Comparison of ENCODE assay signal across 1 cellular context in the genomic region with DNA sequence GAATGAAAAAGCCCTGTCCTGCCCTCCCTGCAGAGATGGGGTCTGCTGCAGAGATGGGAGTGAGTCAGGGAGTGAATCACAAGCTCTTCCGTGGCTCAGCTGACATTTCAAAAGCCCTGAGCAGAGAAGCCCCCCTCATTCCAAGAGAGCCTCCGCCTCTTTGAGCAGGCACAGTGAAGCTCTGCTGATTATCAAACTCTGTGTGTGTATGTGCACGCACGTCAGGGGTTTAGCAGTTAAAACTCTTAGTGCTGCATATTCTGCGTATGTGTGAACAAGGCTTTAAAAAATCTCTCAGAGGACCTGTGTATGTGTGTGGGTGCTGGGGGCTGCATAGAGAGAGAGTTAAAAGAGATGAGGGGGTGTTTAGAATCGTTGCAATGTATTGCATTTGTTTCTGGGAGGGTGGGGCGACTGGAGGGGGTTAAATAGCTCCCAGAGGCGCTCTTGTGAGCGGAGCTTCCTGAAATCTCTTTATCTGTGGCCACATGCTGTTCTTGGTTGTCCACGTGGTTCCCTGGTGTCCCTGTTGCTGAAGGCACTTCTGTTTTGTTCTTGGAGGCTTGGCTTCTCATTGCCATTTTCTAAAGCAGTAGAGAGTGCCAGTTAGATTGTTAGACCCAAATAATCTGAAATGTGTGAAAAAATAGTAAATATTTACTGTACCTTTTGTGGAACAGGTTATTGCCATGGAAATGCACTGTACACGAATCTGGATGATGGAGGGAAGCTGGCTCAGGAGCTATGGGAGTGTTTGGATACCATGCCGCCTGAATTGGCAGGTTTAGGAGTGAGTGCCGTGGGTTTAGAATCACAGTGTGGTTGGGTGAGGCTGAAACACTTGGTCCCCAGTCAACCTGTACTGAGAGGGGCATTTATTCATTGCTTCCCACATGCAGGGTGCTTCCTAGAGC.
TF ChIP-seq lines count a peak whose summit lies in the region.

No MANE protein-coding gene starts in this region.

TF ChIP-seq in K562, 482 proteins besides CTCF, POLR2A, EP300 and RAD21 (continued from another document and continues in another):
- TF ChIP-seq, protein P1, sequence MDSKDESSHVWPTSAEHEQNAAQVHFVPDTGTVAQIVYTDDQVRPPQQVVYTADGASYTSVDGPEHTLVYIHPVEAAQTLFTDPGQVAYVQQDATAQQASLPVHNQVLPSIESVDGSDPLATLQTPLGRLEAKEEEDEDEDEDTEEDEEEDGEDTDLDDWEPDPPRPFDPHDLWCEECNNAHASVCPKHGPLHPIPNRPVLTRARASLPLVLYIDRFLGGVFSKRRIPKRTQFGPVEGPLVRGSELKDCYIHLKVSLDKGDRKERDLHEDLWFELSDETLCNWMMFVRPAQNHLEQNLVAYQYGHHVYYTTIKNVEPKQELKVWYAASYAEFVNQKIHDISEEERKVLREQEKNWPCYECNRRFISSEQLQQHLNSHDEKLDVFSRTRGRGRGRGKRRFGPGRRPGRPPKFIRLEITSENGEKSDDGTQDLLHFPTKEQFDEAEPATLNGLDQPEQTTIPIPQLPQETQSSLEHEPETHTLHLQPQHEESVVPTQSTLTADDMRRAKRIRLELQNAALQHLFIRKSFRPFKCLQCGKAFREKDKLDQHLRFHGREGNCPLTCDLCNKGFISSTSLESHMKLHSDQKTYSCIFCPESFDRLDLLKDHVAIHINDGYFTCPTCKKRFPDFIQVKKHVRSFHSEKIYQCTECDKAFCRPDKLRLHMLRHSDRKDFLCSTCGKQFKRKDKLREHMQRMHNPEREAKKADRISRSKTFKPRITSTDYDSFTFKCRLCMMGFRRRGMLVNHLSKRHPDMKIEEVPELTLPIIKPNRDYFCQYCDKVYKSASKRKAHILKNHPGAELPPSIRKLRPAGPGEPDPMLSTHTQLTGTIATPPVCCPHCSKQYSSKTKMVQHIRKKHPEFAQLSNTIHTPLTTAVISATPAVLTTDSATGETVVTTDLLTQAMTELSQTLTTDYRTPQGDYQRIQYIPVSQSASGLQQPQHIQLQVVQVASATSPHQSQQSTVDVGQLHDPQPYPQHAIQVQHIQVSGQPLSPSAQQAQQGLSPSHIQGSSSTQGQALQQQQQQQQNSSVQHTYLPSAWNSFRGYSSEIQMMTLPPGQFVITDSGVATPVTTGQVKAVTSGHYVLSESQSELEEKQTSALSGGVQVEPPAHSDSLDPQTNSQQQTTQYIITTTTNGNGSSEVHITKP (IDR thresholded peaks at IDR 0.05; ENCODE audit: partially characterized antibody) = no peak
- TF ChIP-seq KDM1A (IDR thresholded peaks at IDR 0.05) (peak; percentile 33 to 61; a peak in 1 of 4 replicates), JUN (IDR thresholded peaks at IDR 0.05; ENCODE audit: borderline replicate concordance, low read depth, low read length) (peak; percentile 70; the same call in 1 of the 2 replicates), JUN (CRISPR knock-in tag; IDR thresholded peaks at IDR 0.05; ENCODE audit: borderline replicate concordance) (no peak), GATA2 (CRISPR knock-in tag; IDR thresholded peaks at IDR 0.05) (peak; percentile 85), RFX7 (CRISPR knock-in tag; IDR thresholded peaks at IDR 0.05) (no peak), TCF7L2 (IDR thresholded peaks at IDR 0.05; ENCODE audit: low read depth, low read length) (no peak), ZNF79 (CRISPR knock-in tag; IDR thresholded peaks at IDR 0.05; ENCODE audit: low read depth) (no peak), PHF20 (IDR thresholded peaks at IDR 0.05; ENCODE audit: partially characterized antibody) (no peak), KLF13 (tag; IDR thresholded peaks at IDR 0.05; ENCODE audit: borderline replicate concordance, low read depth) (no peak), ZNF586 (CRISPR knock-in tag; conservative IDR thresholded peaks at IDR 0.05) (peak; percentile 85), NFYB (IDR thresholded peaks at IDR 0.05; ENCODE audit: extremely low read depth, insufficient read length) (no peak), PYGO2 (tag; IDR thresholded peaks at IDR 0.05) (0 out of 2 replicates have a peak, but pooled peaks have one; percentile 3), TEAD4 (IDR thresholded peaks at IDR 0.05; ENCODE audit: low read length) (peak; percentile 81), TEAD4 (CRISPR knock-in tag; IDR thresholded peaks at IDR 0.05; ENCODE audit: borderline replicate concordance) (no peak), ZFPM2 (CRISPR knock-in tag; IDR thresholded peaks at IDR 0.05) (no peak), DMBX1 (CRISPR knock-in tag; IDR thresholded peaks at IDR 0.05; ENCODE audit: borderline replicate concordance) (peak; percentile 97), NFIX (CRISPR knock-in tag; IDR thresholded peaks at IDR 0.05; ENCODE audit: low read depth) (no peak), MYC (IDR thresholded peaks at IDR 0.05; ENCODE audit: low read depth, low read length) (peak; percentile 99), MYC (CRISPR knock-in tag; IDR thresholded peaks at IDR 0.05; ENCODE audit: borderline replicate concordance, low read depth) (peak; percentile 88; the same call in 1 of the 2 replicates), ERF (CRISPR knock-in tag; IDR thresholded peaks at IDR 0.05) (no peak), ZFP30 (CRISPR knock-in tag; IDR thresholded peaks at IDR 0.05; ENCODE audit: borderline replicate concordance) (no peak), SMARCE1 (IDR thresholded peaks at IDR 0.05) (peak; percentile 82; the same call in 1 of the 2 replicates), EGR1 (conservative IDR thresholded peaks at IDR 0.05) (peak; percentile 86), FOXK1 (CRISPR knock-in tag; IDR thresholded peaks at IDR 0.05; ENCODE audit: borderline replicate concordance) (0 out of 2 replicates have a peak, but pooled peaks have one; percentile 27), ZBTB7A (IDR thresholded peaks at IDR 0.05; ENCODE audit: borderline replicate concordance, control insufficient read depth, low read depth, low read length) (peak; percentile 70; the same call in 1 of the 2 replicates), ELF2 (CRISPR knock-in tag; IDR thresholded peaks at IDR 0.05) (peak; percentile 72; the same call in 1 of the 2 replicates), BRD9 (IDR thresholded peaks at IDR 0.05; ENCODE audit: low read depth, partially characterized antibody) (peak; percentile 93)
- TF ChIP-seq, protein P2, sequence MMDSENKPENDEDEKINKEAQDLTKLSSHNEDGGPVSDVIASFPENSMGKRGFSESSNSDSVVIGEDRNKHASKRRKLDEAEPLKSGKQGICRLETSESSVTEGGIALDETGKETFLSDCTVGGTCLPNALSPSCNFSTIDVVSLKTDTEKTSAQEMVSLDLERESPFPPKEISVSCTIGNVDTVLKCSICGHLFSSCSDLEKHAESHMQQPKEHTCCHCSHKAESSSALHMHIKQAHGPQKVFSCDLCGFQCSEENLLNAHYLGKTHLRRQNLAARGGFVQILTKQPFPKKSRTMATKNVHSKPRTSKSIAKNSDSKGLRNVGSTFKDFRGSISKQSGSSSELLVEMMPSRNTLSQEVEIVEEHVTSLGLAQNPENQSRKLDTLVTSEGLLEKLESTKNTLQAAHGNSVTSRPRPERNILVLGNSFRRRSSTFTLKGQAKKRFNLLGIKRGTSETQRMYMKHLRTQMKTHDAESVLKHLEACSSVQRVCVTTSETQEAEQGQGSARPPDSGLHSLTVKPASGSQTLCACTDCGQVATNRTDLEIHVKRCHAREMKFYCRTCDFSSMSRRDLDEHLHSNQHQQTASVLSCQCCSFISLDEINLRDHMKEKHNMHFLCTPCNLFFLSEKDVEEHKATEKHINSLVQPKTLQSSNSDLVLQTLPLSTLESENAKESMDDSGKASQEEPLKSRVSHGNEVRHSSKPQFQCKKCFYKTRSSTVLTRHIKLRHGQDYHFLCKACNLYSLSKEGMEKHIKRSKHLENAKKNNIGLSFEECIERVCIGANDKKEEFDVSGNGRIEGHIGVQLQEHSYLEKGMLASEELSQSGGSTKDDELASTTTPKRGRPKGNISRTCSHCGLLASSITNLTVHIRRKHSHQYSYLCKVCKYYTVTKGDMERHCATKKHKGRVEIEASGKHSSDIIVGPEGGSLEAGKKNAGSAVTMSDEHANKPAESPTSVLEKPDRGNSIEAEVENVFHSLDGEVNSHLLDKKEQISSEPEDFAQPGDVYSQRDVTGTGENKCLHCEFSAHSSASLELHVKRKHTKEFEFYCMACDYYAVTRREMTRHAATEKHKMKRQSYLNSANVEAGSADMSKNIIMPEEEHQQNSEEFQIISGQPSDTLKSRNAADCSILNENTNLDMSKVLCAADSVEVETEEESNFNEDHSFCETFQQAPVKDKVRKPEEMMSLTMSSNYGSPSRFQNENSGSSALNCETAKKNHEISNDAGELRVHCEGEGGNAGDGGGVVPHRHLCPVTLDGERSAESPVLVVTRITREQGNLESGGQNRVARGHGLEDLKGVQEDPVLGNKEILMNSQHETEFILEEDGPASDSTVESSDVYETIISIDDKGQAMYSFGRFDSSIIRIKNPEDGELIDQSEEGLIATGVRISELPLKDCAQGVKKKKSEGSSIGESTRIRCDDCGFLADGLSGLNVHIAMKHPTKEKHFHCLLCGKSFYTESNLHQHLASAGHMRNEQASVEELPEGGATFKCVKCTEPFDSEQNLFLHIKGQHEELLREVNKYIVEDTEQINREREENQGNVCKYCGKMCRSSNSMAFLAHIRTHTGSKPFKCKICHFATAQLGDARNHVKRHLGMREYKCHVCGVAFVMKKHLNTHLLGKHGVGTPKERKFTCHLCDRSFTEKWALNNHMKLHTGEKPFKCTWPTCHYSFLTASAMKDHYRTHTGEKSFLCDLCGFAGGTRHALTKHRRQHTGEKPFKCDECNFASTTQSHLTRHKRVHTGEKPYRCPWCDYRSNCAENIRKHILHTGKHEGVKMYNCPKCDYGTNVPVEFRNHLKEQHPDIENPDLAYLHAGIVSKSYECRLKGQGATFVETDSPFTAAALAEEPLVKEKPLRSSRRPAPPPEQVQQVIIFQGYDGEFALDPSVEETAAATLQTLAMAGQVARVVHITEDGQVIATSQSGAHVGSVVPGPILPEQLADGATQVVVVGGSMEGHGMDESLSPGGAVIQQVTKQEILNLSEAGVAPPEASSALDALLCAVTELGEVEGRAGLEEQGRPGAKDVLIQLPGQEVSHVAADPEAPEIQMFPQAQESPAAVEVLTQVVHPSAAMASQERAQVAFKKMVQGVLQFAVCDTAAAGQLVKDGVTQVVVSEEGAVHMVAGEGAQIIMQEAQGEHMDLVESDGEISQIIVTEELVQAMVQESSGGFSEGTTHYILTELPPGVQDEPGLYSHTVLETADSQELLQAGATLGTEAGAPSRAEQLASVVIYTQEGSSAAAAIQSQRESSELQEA (IDR thresholded peaks at IDR 0.05; ENCODE audit: low read depth) = no peak
- TF ChIP-seq, protein P3, sequence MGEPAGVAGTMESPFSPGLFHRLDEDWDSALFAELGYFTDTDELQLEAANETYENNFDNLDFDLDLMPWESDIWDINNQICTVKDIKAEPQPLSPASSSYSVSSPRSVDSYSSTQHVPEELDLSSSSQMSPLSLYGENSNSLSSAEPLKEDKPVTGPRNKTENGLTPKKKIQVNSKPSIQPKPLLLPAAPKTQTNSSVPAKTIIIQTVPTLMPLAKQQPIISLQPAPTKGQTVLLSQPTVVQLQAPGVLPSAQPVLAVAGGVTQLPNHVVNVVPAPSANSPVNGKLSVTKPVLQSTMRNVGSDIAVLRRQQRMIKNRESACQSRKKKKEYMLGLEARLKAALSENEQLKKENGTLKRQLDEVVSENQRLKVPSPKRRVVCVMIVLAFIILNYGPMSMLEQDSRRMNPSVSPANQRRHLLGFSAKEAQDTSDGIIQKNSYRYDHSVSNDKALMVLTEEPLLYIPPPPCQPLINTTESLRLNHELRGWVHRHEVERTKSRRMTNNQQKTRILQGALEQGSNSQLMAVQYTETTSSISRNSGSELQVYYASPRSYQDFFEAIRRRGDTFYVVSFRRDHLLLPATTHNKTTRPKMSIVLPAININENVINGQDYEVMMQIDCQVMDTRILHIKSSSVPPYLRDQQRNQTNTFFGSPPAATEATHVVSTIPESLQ (CRISPR knock-in tag; IDR thresholded peaks at IDR 0.05) = 0 out of 2 replicates have a peak, but pooled peaks have one; percentile 66
- TF ChIP-seq, protein P4, sequence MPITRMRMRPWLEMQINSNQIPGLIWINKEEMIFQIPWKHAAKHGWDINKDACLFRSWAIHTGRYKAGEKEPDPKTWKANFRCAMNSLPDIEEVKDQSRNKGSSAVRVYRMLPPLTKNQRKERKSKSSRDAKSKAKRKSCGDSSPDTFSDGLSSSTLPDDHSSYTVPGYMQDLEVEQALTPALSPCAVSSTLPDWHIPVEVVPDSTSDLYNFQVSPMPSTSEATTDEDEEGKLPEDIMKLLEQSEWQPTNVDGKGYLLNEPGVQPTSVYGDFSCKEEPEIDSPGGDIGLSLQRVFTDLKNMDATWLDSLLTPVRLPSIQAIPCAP (CRISPR knock-in tag; IDR thresholded peaks at IDR 0.05; ENCODE audit: borderline replicate concordance) = no peak; the same call in 1 of the 2 replicates
- TF ChIP-seq, protein P5, sequence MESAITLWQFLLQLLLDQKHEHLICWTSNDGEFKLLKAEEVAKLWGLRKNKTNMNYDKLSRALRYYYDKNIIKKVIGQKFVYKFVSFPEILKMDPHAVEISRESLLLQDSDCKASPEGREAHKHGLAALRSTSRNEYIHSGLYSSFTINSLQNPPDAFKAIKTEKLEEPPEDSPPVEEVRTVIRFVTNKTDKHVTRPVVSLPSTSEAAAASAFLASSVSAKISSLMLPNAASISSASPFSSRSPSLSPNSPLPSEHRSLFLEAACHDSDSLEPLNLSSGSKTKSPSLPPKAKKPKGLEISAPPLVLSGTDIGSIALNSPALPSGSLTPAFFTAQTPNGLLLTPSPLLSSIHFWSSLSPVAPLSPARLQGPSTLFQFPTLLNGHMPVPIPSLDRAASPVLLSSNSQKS (CRISPR knock-in tag; IDR thresholded peaks at IDR 0.05) = no peak
- TF ChIP-seq, protein P6, sequence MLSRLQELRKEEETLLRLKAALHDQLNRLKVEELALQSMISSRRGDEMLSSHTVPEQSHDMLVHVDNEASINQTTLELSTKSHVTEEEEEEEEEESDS (CRISPR knock-in tag; IDR thresholded peaks at IDR 0.05) = no peak
- TF ChIP-seq, protein P7, sequence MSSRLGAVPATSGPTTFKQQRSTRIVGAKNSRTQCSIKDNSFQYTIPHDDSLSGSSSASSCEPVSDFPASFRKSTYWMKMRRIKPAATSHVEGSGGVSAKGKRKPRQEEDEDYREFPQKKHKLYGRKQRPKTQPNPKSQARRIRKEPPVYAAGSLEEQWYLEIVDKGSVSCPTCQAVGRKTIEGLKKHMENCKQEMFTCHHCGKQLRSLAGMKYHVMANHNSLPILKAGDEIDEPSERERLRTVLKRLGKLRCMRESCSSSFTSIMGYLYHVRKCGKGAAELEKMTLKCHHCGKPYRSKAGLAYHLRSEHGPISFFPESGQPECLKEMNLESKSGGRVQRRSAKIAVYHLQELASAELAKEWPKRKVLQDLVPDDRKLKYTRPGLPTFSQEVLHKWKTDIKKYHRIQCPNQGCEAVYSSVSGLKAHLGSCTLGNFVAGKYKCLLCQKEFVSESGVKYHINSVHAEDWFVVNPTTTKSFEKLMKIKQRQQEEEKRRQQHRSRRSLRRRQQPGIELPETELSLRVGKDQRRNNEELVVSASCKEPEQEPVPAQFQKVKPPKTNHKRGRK (tag; IDR thresholded peaks at IDR 0.05) = no peak
- TF ChIP-seq, protein P8, sequence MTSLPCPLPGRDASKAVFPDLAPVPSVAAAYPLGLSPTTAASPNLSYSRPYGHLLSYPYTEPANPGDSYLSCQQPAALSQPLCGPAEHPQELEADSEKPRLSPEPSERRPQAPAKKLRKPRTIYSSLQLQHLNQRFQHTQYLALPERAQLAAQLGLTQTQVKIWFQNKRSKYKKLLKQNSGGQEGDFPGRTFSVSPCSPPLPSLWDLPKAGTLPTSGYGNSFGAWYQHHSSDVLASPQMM (CRISPR knock-in tag; IDR thresholded peaks at IDR 0.05) = no peak
- TF ChIP-seq, protein P9, sequence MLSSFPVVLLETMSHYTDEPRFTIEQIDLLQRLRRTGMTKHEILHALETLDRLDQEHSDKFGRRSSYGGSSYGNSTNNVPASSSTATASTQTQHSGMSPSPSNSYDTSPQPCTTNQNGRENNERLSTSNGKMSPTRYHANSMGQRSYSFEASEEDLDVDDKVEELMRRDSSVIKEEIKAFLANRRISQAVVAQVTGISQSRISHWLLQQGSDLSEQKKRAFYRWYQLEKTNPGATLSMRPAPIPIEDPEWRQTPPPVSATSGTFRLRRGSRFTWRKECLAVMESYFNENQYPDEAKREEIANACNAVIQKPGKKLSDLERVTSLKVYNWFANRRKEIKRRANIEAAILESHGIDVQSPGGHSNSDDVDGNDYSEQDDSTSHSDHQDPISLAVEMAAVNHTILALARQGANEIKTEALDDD (IDR thresholded peaks at IDR 0.05) = 0 out of 2 replicates have a peak, but pooled peaks have one; percentile 30
